ENCODE assay signal across 8 cellular contexts in the genomic region with DNA sequence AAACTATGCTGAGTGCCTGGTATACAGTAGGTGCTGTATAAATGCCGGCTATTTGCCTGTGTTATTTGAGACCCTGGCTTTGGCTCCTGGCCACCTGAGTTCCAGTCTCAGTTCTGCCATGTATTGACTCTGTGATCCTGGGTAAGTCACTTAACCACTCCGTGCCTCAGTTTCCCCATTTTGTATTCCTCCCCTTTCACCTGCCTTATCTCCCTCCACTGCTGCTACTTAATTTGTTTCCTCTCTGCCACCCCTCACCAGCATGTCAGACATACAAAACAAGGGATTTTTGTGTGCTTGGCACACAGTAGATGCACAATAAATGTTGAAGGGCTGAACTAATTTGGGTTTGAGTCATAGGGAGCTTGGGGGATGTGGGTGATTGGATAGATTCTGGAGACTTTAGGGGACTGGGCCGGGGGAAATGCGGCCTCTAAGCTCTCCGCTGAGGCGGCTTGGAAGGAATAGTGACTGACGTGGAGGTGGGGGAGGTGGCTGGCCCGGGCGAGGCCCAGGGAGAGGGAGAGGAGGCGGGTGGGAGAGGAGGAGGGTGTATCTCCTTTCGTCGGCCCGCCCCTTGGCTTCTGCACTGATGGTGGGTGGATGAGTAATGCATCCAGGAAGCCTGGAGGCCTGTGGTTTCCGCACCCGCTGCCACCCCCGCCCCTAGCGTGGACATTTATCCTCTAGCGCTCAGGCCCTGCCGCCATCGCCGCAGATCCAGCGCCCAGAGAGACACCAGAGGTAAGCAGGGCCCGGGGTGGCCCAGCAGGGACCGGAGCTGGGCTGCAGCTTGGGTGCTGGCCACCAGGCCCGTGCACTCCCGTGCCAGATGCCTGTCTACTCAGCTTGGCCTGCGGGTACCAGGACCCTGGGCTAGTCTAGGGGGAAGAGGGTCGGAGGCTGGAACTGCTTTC. TPM values are rescaled to one million over a fixed set of nuclear protein-coding genes. Genes with fewer than 3 reads are reported as not detected.
DNase-seq lines count a peak whose midpoint lies in the region; ATAC-seq, FAIRE-seq and TF ChIP-seq lines count a peak whose summit lies in the region.

TIMP1 (plus strand) TSS at position 706 of the 917 bp plus-strand sequence. CDS start 980 bp downstream, outside the sequence.

- H3K36me3 Mint-ChIP-seq in naive thymus-derived CD8-positive, alpha-beta T cell, result peaks cover 0 to 8% (median 0%) of the 10 kb centered on the region in 3 donors
- H3K36me3 Mint-ChIP-seq in stimulated activated naive B cell treated with anti-CD40 and anti-IgM and Interleukin-4, amounts not matched to agents 10 μg/mL and 1 μg/mL and 100 μg/mL, for 72 hours, result peaks cover 1 to 6% of the 10 kb centered on the region in 2 donors

- H2AFZ ChIP-seq in ACC112 (ENCODE audit: low read length, unreplicated experiment) (no peak within 1 kb of the TSS), fibroblast of lung (ENCODE audit: low read length) (no peak within 1 kb of the TSS)

- peak within 1 kb of the TSS; percentile 87 for H3K9ac ChIP-seq in fibroblast of lung (ENCODE audit: insufficient read depth, low read length)

- no peaks in the 10 kb centered on the region for H3K9me3 ChIP-seq in fibroblast of lung (ENCODE audit: control insufficient read depth, insufficient read depth, low read depth, low read length)

- H3K27ac ChIP-seq in ACC112 (ENCODE audit: low read depth, low read length) (peak within 1 kb of the TSS; percentile 62), fibroblast of lung (ENCODE audit: insufficient read depth, low read length) (peak within 1 kb of the TSS; percentile 83)

- peaks cover 42% of the 10 kb centered on the region for H3K4me1 ChIP-seq in ACC112 (ENCODE audit: control insufficient read depth, insufficient read depth, low read length, unreplicated experiment)
- peaks cover 14% of the 10 kb centered on the region for H3K4me1 ChIP-seq in fibroblast of lung (ENCODE audit: control insufficient read depth, extremely low read depth, insufficient read depth, low read length)

- no peaks in the 10 kb centered on the region for H4K20me1 ChIP-seq in fibroblast of lung (ENCODE audit: control insufficient read depth, extremely low read depth, insufficient read depth, low read length)

- peak within 1 kb of the TSS; percentile 55 to 94 (median 86) for H3K27ac Mint-ChIP-seq in naive thymus-derived CD8-positive, alpha-beta T cell
- peak within 1 kb of the TSS; percentile 78 for H3K27ac Mint-ChIP-seq in stimulated activated naive B cell treated with anti-CD40 and anti-IgM and Interleukin-4, amounts not matched to agents 10 μg/mL and 1 μg/mL and 100 μg/mL, for 72 hours

- peak; percentile 91 for FAIRE-seq in RCC 7860 (lab: Jason Lieb, UNC)

- H3K27me3 Mint-ChIP-seq in naive thymus-derived CD8-positive, alpha-beta T cell, result peaks cover 0 to 3% (median 0%) of the 10 kb centered on the region in 5 donors
- H3K27me3 Mint-ChIP-seq in stimulated activated naive B cell treated with anti-CD40 and anti-IgM and Interleukin-4, amounts not matched to agents 10 μg/mL and 1 μg/mL and 100 μg/mL, for 72 hours, result peaks cover 15 to 36% of the 10 kb centered on the region in 2 donors

- H3K27me3 ChIP-seq in ACC112 (ENCODE audit: insufficient read depth, low read length) (no peaks in the 10 kb centered on the region), fibroblast of lung (ENCODE audit: control insufficient read depth, insufficient read depth, low read length) (no peaks in the 10 kb centered on the region)

- ATAC-seq in GM19035 (IDR thresholded peaks at IDR 0.05; ENCODE audit: unreplicated experiment) (peak; percentile 85), HG03280 (IDR thresholded peaks at IDR 0.05; ENCODE audit: unreplicated experiment) (peak; percentile 73)
- ATAC-seq in naive thymus-derived CD8-positive, alpha-beta T cell, result peak; percentile 94 to 96
- ATAC-seq in stimulated activated naive B cell treated with anti-CD40 and anti-IgM and Interleukin-4, amounts not matched to agents 10 μg/mL and 1 μg/mL and 100 μg/mL, for 72 hours (replicated peaks), result peak; percentile 92 to 93

- peak within 1 kb of the TSS; percentile 85 for H3K4me2 ChIP-seq in fibroblast of lung (ENCODE audit: extremely low read depth, insufficient read depth, low read length)

- peaks cover 22% of the 10 kb centered on the region for H3K79me2 ChIP-seq in ACC112 (ENCODE audit: control insufficient read depth, insufficient read depth, low read length, unreplicated experiment)
- peaks cover 26% of the 10 kb centered on the region for H3K79me2 ChIP-seq in fibroblast of lung (ENCODE audit: control insufficient read depth, insufficient read depth, low read length)

- POLR2A ChIA-PET in naive thymus-derived CD8-positive, alpha-beta T cell (lab: Charles Lee), result interaction anchor here (0.6 to 1.5 kb wide), 6 partner anchors 9 to 882 kb away, joined by 4 to 13 read pairs (median 6); no protein-coding TSS in a partner anchor

- H3K4me3 Mint-ChIP-seq in naive thymus-derived CD8-positive, alpha-beta T cell, result peak within 1 kb of the TSS; percentile 52 to 88 (median 79)
- peak within 1 kb of the TSS; percentile 54 to 77 for H3K4me3 Mint-ChIP-seq in stimulated activated naive B cell treated with anti-CD40 and anti-IgM and Interleukin-4, amounts not matched to agents 10 μg/mL and 1 μg/mL and 100 μg/mL, for 72 hours

- H3K36me3 ChIP-seq in ACC112 (ENCODE audit: insufficient read depth, low read length), result no peaks in the 10 kb centered on the region
- H3K36me3 ChIP-seq in fibroblast of lung (ENCODE audit: control insufficient read depth, insufficient read depth, low read length), result peaks cover 3% of the 10 kb centered on the region

- DNase-seq in RCC 7860 (ENCODE audit: low spot score), result peak; percentile 78
- peak; percentile 62 to 66 for DNase-seq in activated T-helper 1 cell treated with anti-CD3 and anti-CD28 coated beads, Interleukin-2, amount 50 U/mL, for 16 hours (ENCODE audit: low read depth in 1 of 2, low spot score in 1 of 2)
- peak; percentile 93 to 94 for DNase-seq in fibroblast of lung (ENCODE audit: low read depth in 2 of 2)
- DNase-seq in naive thymus-derived CD8-positive, alpha-beta T cell, result peak; percentile 31 to 84 (median 54)
- DNase-seq in stimulated activated naive B cell treated with anti-CD40 and anti-IgM and Interleukin-4, amounts not matched to agents 10 μg/mL and 1 μg/mL and 100 μg/mL, for 72 hours, result peak; percentile 68

- peaks cover 0 to 2% (median 0%) of the 10 kb centered on the region in 9 donors for H3K9me3 Mint-ChIP-seq in naive thymus-derived CD8-positive, alpha-beta T cell
- no peaks in the 10 kb centered on the region for H3K9me3 Mint-ChIP-seq in stimulated activated naive B cell treated with anti-CD40 and anti-IgM and Interleukin-4, amounts not matched to agents 10 μg/mL and 1 μg/mL and 100 μg/mL, for 72 hours

- no peak for TF ChIP-seq CTCF in fibroblast of lung (conservative IDR thresholded peaks at IDR 0.05 in 1 of 2, IDR thresholded peaks at IDR 0.05 in 1 of 2; ENCODE audit: low read depth in 1 of 2, low read length in 2 of 2)

- H3K4me3 ChIP-seq in ACC112 (ENCODE audit: low read depth, low read length), result peak within 1 kb of the TSS; percentile 79
- H3K4me3 ChIP-seq in fibroblast of lung (replicated peaks in 1 of 4; ENCODE audit: control extremely low read depth in 1 of 4, insufficient read depth in 1 of 4, low read depth in 3 of 4, low read length in 4 of 4), result peak within 1 kb of the TSS; percentile 66 to 77 (median 73)

- peaks cover 15 to 30% (median 25%) of the 10 kb centered on the region in 4 donors for H3K4me1 Mint-ChIP-seq in naive thymus-derived CD8-positive, alpha-beta T cell
- peaks cover 18 to 25% of the 10 kb centered on the region in 2 donors for H3K4me1 Mint-ChIP-seq in stimulated activated naive B cell treated with anti-CD40 and anti-IgM and Interleukin-4, amounts not matched to agents 10 μg/mL and 1 μg/mL and 100 μg/mL, for 72 hours

RNA-seq across cellular contexts. Expression of gene TIMP1, which starts in this region (rescaled TPM):
- total RNA-seq in fibroblast of lung, result 460 and 845 TPM in 2 replicates
- polyA plus RNA-seq in fibroblast of lung, result 1,117 and 2,877 TPM in 2 replicates
- 1,728 and 3,544 TPM in 2 replicates for polyA plus RNA-seq in fibroblast of lung (2012)
- polyA minus RNA-seq in fibroblast of lung (ENCODE audit: low replicate concordance), result 4,396 and 5,420 TPM in 2 replicates
- 10 to 100 TPM; 31.3 to 37.4 TPM for total RNA-seq in naive thymus-derived CD8-positive, alpha-beta T cell
- polyA plus RNA-seq in naive thymus-derived CD8-positive, alpha-beta T cell, result 10 to 100 TPM; 49.9 to 75.5 (median 59.6) TPM

Comparison
In these comparisons a context has a peak if more than half of its experiments do, and no peak if none do; other contexts are left out.
1. Peak in every context shown above with its lines: DNase-seq, ATAC-seq, H3K4me3 ChIP-seq and H3K27ac ChIP-seq.
2. RNA of gene TIMP1 (total RNA-seq): 460 to 845 TPM in fibroblast of lung; 31.3 to 37.4 TPM in naive thymus-derived CD8-positive, alpha-beta T cell; every median in the first group is over 10 times any median in the second.
3. RNA of gene TIMP1 (polyA plus RNA-seq): 1,117 to 3,544 TPM in fibroblast of lung; 49.9 to 75.5 TPM in naive thymus-derived CD8-positive, alpha-beta T cell; every median in the first group is over 10 times any median in the second.